In genomic region chr1:153842006-153842471, GRCh38 we compare ENCODE assay signal across 9 cellular contexts.
A peak's percentile ranks its signal among the peaks of the same experiment; 100 is the strongest.
DNase-seq lines count a peak whose midpoint lies in the region; ATAC-seq, FAIRE-seq and TF ChIP-seq lines count a peak whose summit lies in the region.
"Had no signal": no experiment of that assay in that cellular context is flagged by ENCODE, and none has a peak within 500 bp of the region (broad histone marks: within the 10 kb centered on the region; RNA-seq: fewer than 3 reads in every experiment).

No MANE protein-coding gene starts in this region.

- no peaks in the 10 kb centered on the region for H3K27me3 ChIP-seq in astrocyte (ENCODE audit: insufficient read depth, low read length)

- ATAC-seq in GM19438 (IDR thresholded peaks at IDR 0.05; ENCODE audit: low read depth, unreplicated experiment) (peak; percentile 62), HG03378 (IDR thresholded peaks at IDR 0.05; ENCODE audit: unreplicated experiment) (peak; percentile 69)
- no peak for ATAC-seq in stimulated activated naive CD8-positive, alpha-beta T cell treated with anti-CD3 and anti-CD28 coated beads, Interleukin-15, amount 100 ng/mL, for 72 hours

- H2AFZ ChIP-seq in astrocyte (ENCODE audit: low read depth, low read length), result no peak overlapping the region

- H4K20me1 ChIP-seq in astrocyte (ENCODE audit: insufficient read depth, low read length), result peaks cover 56% of the 10 kb centered on the region

- no peaks in the 10 kb centered on the region for H3K27me3 Mint-ChIP-seq in astrocyte (ENCODE audit: low read depth, unreplicated experiment)
- no peaks in the 10 kb centered on the region for H3K27me3 Mint-ChIP-seq in stimulated activated naive CD8-positive, alpha-beta T cell treated with anti-CD3 and anti-CD28 coated beads, Interleukin-15, amount 100 ng/mL, for 72 hours

- peak overlapping the region; percentile 18 for H3K4me2 ChIP-seq in astrocyte (ENCODE audit: low read length)

- no peaks in the 10 kb centered on the region for H3K36me3 ChIP-seq in astrocyte (ENCODE audit: insufficient read depth, low read length)

- DNase-seq in GM12864 (ENCODE audit: low read depth) (peak; percentile 74), astrocyte (ENCODE audit: low read depth) (peak; percentile 21), NCI-H187 treated with DMSO at 0.1 percent for 48 hours (lab: John Stamatoyannopoulos, UW) (no peak), pons (ENCODE audit: low spot score) (no peak), NCI-H524 treated with DMSO at 0.1 percent for 48 hours (lab: John Stamatoyannopoulos, UW) (no peak)
- no peak for DNase-seq in stimulated activated naive CD8-positive, alpha-beta T cell treated with anti-CD3 and anti-CD28 coated beads, Interleukin-15, amount 100 ng/mL, for 72 hours

- no peaks in the 10 kb centered on the region for H3K9me3 Mint-ChIP-seq in astrocyte (ENCODE audit: unreplicated experiment)
- no peaks in the 10 kb centered on the region for H3K9me3 Mint-ChIP-seq in stimulated activated naive CD8-positive, alpha-beta T cell treated with anti-CD3 and anti-CD28 coated beads, Interleukin-15, amount 100 ng/mL, for 72 hours

- H3K4me1 Mint-ChIP-seq in astrocyte (ENCODE audit: low read depth, unreplicated experiment), result peaks cover 9% of the 10 kb centered on the region
- H3K4me1 Mint-ChIP-seq in stimulated activated naive CD8-positive, alpha-beta T cell treated with anti-CD3 and anti-CD28 coated beads, Interleukin-15, amount 100 ng/mL, for 72 hours, result peaks cover 37% of the 10 kb centered on the region

- H3K27ac Mint-ChIP-seq in astrocyte (ENCODE audit: unreplicated experiment), result peak overlapping the region; percentile 34
- peak overlapping the region in 1 of 2 donors; percentile 12 for H3K27ac Mint-ChIP-seq in stimulated activated naive CD8-positive, alpha-beta T cell treated with anti-CD3 and anti-CD28 coated beads, Interleukin-15, amount 100 ng/mL, for 72 hours

- H3K9ac ChIP-seq in astrocyte (ENCODE audit: low read length), result no peak overlapping the region

- peaks cover 4% of the 10 kb centered on the region for H3K36me3 Mint-ChIP-seq in astrocyte (ENCODE audit: low read depth, unreplicated experiment)

- H3K4me3 Mint-ChIP-seq in astrocyte (ENCODE audit: unreplicated experiment), result no peak overlapping the region
- H3K4me3 Mint-ChIP-seq in stimulated activated naive CD8-positive, alpha-beta T cell treated with anti-CD3 and anti-CD28 coated beads, Interleukin-15, amount 100 ng/mL, for 72 hours, result no peak overlapping the region

- peak overlapping the region; percentile 17 for H3K27ac ChIP-seq in astrocyte (ENCODE audit: low read depth, low read length)

- H3K79me2 ChIP-seq in astrocyte (ENCODE audit: insufficient read depth, low read length), result peaks cover 35% of the 10 kb centered on the region

- TF ChIP-seq CTCF in GM12864 (IDR thresholded peaks at IDR 0.05; ENCODE audit: low read depth, low read length, missing control alignments) (no peak), astrocyte (IDR thresholded peaks at IDR 0.05; ENCODE audit: insufficient read depth, low read depth, low read length) (no peak)

- no peak for FAIRE-seq in astrocyte (lab: Jason Lieb, UNC)
- FAIRE-seq: keratinocyte had no signal

- peaks cover 6% of the 10 kb centered on the region for H3K4me1 ChIP-seq in astrocyte (ENCODE audit: insufficient read depth, low read length)

- no peaks in the 10 kb centered on the region for H3K9me3 ChIP-seq in astrocyte (ENCODE audit: insufficient read depth, low read depth, low read length)

- H3K4me3 ChIP-seq in GM12864 (ENCODE audit: low read depth, low read length), result no peak overlapping the region
- no peak overlapping the region for H3K4me3 ChIP-seq in astrocyte (ENCODE audit: insufficient read depth, low read depth, low read length)

Comparison
In these comparisons a context has a peak if more than half of its experiments do, and no peak if none do; other contexts are left out.
1. DNase-seq: peak in GM12864 (single experiment) and astrocyte (single experiment); none in NCI-H187 treated with DMSO at 0.1 percent for 48 hours (single experiment), stimulated activated naive CD8-positive, alpha-beta T cell treated with anti-CD3 and anti-CD28 coated beads, Interleukin-15, amount 100 ng/mL, for 72 hours (0 of 2), pons (single experiment) and NCI-H524 treated with DMSO at 0.1 percent for 48 hours (single experiment).